Comparison of ENCODE assay signal across 20 cellular contexts in genomic region chr10:120369831-120370230, GRCh38.
A peak's percentile ranks its signal among the peaks of the same experiment; 100 is the strongest.
DNase-seq lines count a peak whose midpoint lies in the region; ATAC-seq, FAIRE-seq and TF ChIP-seq lines count a peak whose summit lies in the region.
"Had no signal": no experiment of that assay in that cellular context is flagged by ENCODE, and none has a peak within 500 bp of the region (broad histone marks: within the 10 kb centered on the region; RNA-seq: fewer than 3 reads in every experiment).

No MANE protein-coding gene starts in this region.

- no peaks in the 10 kb centered on the region for H3K27me3 ChIP-seq in upper lobe of right lung
- H3K27me3 ChIP-seq: BLaER1 had no signal

- peaks cover 67% of the 10 kb centered on the region for H3K4me1 Mint-ChIP-seq in HFFc6 (ENCODE audit: low read depth)

- intact Hi-C loops in upper lobe of right lung (cut with DNase I): no loop called here

- no peak for TF ChIP-seq CTCF in HFFc6 (IDR thresholded peaks at IDR 0.05)
- no peak for TF ChIP-seq CTCF in epithelial cell of proximal tubule (conservative IDR thresholded peaks at IDR 0.05; ENCODE audit: low read depth, low read length)
- no peak for TF ChIP-seq CTCF in upper lobe of right lung (IDR thresholded peaks at IDR 0.05)

- H3K9me3 ChIP-seq in upper lobe of right lung: no peaks in the 10 kb centered on the region

- H3K4me3 ChIP-seq in epithelial cell of proximal tubule (ENCODE audit: low read depth, low read length) (no peak overlapping the region), upper lobe of right lung (no peak overlapping the region)
- H3K4me3 ChIP-seq: BLaER1 had no signal

- peak overlapping the region; percentile 62 for H3K4me3 Mint-ChIP-seq in HFFc6
- H3K4me3 Mint-ChIP-seq: CD4-positive, alpha-beta T cell had no signal

- no peaks in the 10 kb centered on the region for H3K36me3 ChIP-seq in upper lobe of right lung
- H3K36me3 ChIP-seq: BLaER1 had no signal

- H3K27ac Mint-ChIP-seq in HFFc6: peak overlapping the region; percentile 74
- H3K27ac Mint-ChIP-seq: CD4-positive, alpha-beta T cell had no signal

- no peaks in the 10 kb centered on the region for H3K27me3 Mint-ChIP-seq in HFFc6 (ENCODE audit: insufficient read depth)

- peaks cover 5% of the 10 kb centered on the region; the same call in 1 of the 2 replicates for H3K36me3 Mint-ChIP-seq in HFFc6 (ENCODE audit: low read depth)

- no peaks in the 10 kb centered on the region for H3K4me1 ChIP-seq in upper lobe of right lung
- H3K4me1 ChIP-seq: BLaER1 had no signal

- peaks cover 5% of the 10 kb centered on the region for H3K9me3 Mint-ChIP-seq in HFFc6
- H3K9me3 Mint-ChIP-seq: CD4-positive, alpha-beta T cell had no signal

- peak; percentile 56 for DNase-seq in HFFc6
- peak; percentile 28 for DNase-seq in RCC 7860 (ENCODE audit: low spot score)
- DNase-seq in epithelial cell of proximal tubule (ENCODE audit: low read depth): peak; percentile 65
- DNase-seq in NCI-H1092 (lab: John Stamatoyannopoulos, UW): no peak
- no peak for DNase-seq in activated CD4-positive, alpha-beta T cell treated with anti-CD3 and anti-CD28 coated beads, Interleukin-2, amount 50 U/mL, for 1 hour
- DNase-seq in NCI-H146 treated with DMSO at 0.1 percent for 48 hours (lab: John Stamatoyannopoulos, UW; ENCODE audit: unreplicated experiment): no peak
- DNase-seq in upper lobe of right lung: no peak
- DNase-seq: CD4-positive, alpha-beta T cell; COR-L47; DND-41; GF-D8; Kasumi-1; NCI-H1092 treated with DMSO at 0.1 percent for 48 hours; NCI-H1436 treated with DMSO at 0.1 percent for 48 hours; NCI-H2029; NCI-H226; NCI-H510A treated with DMSO at 0.1 percent for 48 hours; Right ventricle myocardium superior; SW 1271 had no signal

- no peak overlapping the region for H3K27ac ChIP-seq in upper lobe of right lung
- H3K27ac ChIP-seq: BLaER1 had no signal

- no peak for ATAC-seq in upper lobe of right lung

- FAIRE-seq in RCC 7860 (lab: Jason Lieb, UNC): no peak

Comparison
In these comparisons a context has a peak if more than half of its experiments do, and no peak if none do; other contexts are left out.
1. DNase-seq: peak in HFFc6 (single experiment), RCC 7860 (single experiment) and epithelial cell of proximal tubule (single experiment); none in NCI-H1092 (single experiment), activated CD4-positive, alpha-beta T cell treated with anti-CD3 and anti-CD28 coated beads, Interleukin-2, amount 50 U/mL, for 1 hour (single experiment), NCI-H146 treated with DMSO at 0.1 percent for 48 hours (single experiment) and upper lobe of right lung (single experiment).